ENCODE assay signal across 8 cellular contexts in the genomic region with DNA sequence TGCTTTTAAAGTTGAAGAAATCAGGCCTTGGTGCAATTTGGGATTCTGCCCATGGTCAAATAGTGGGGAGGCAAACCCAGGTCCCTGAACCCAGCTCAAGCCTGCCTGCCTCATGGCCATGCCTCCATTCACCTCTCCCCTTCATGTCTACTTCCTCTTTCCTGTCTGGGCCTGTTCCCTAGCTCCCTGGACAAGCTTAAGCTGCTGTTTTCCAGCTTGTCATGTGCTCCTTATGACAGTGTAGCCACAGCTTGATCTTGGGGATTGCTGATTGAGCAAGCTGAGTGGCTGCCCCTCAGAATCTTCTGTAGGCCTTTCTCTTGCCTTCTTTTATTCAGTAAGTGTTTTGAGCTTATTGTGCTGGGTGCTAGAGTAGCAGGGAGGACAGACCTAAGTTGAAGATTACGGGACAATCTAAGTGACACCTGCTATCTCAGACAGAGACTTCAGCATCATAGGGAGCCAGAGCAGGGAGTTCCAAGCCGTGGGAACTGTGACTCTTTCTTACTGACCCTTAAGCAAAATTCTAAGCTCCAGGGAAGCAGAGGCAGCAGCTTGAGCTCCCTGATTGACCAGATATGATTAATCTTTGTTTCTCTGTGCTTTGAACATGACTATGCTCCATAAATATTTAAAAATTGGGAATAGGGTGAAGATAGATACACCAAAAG. TPM values are rescaled to one million over a fixed set of nuclear protein-coding genes. Genes with fewer than 3 reads are reported as not detected.
A peak's percentile ranks its signal among the peaks of the same experiment; 100 is the strongest.
DNase-seq lines count a peak whose midpoint lies in the region; ATAC-seq lines count a peak whose summit lies in the region.

No MANE protein-coding gene starts in this region.

- H3K4me3 Mint-ChIP-seq in activated naive CD4-positive, alpha-beta T cell treated with anti-CD3 and anti-CD28 coated beads, Interleukin-2, amount 10 ng/mL, durations not matched to agents 7 days and 5 days, result peak overlapping the region; percentile 95

- peaks cover 50% of the 10 kb centered on the region for H3K4me1 Mint-ChIP-seq in activated naive CD4-positive, alpha-beta T cell treated with anti-CD3 and anti-CD28 coated beads, Interleukin-2, amount 10 ng/mL, durations not matched to agents 7 days and 5 days

- peak overlapping the region; percentile 95 for H3K27ac Mint-ChIP-seq in activated naive CD4-positive, alpha-beta T cell treated with anti-CD3 and anti-CD28 coated beads, Interleukin-2, amount 10 ng/mL, durations not matched to agents 7 days and 5 days

- peak overlapping the region; percentile 15 to 97 (median 91) for H3K27ac ChIP-seq in skin epidermis

- H3K36me3 Mint-ChIP-seq in activated naive CD4-positive, alpha-beta T cell treated with anti-CD3 and anti-CD28 coated beads, Interleukin-2, amount 10 ng/mL, durations not matched to agents 7 days and 5 days, result peaks cover 25% of the 10 kb centered on the region

- CTCF ChIA-PET in activated naive CD4-positive, alpha-beta T cell treated with anti-CD3 and anti-CD28 coated beads, Interleukin-2, amount 10 ng/mL, durations not matched to agents 7 days and 5 days (lab: Charles Lee), result interaction anchor here (0.8 to 12.8 kb wide), 7 partner anchors 10 to 156 kb away, joined by 3 to 169 read pairs (median 3); no protein-coding TSS in a partner anchor

- intact Hi-C loops in left ventricle myocardium superior (cut with micrococcal nuclease), result no loop called here

- DNase-seq in NCI-H69 (lab: John Stamatoyannopoulos, UW) (peak; percentile 52), left ventricle myocardium superior (no peak), NCI-H1105 treated with DMSO at 0.1 percent for 48 hours (lab: John Stamatoyannopoulos, UW) (no peak)
- DNase-seq in activated naive CD4-positive, alpha-beta T cell treated with anti-CD3 and anti-CD28 coated beads, Interleukin-2, amount 10 ng/mL, durations not matched to agents 7 days and 5 days, result peak; percentile 38

- H3K27me3 Mint-ChIP-seq in activated naive CD4-positive, alpha-beta T cell treated with anti-CD3 and anti-CD28 coated beads, Interleukin-2, amount 10 ng/mL, durations not matched to agents 7 days and 5 days, result peaks cover 1% of the 10 kb centered on the region

- peak overlapping the region; percentile 23 to 46 (median 40) for H3K4me3 ChIP-seq in skin epidermis

- H3K9me3 Mint-ChIP-seq in activated naive CD4-positive, alpha-beta T cell treated with anti-CD3 and anti-CD28 coated beads, Interleukin-2, amount 10 ng/mL, durations not matched to agents 7 days and 5 days, result no peaks in the 10 kb centered on the region

- ATAC-seq in GM18502 (IDR thresholded peaks at IDR 0.05; ENCODE audit: poor library complexity, unreplicated experiment) (peak; percentile 42), HG02588 (IDR thresholded peaks at IDR 0.05; ENCODE audit: unreplicated experiment) (peak; percentile 29), left ventricle myocardium superior (peak; percentile 83), GM21367 (IDR thresholded peaks at IDR 0.05; ENCODE audit: unreplicated experiment) (no peak)

RNA-seq across cellular contexts. Expression of gene MR1, which starts 0.5 kb away (rescaled TPM):
- 3.4 TPM for total RNA-seq in left ventricle myocardium superior

RNA-seq across cellular contexts. Expression of gene STX6, which starts 10.6 kb away (rescaled TPM):
- 6.4 TPM for total RNA-seq in left ventricle myocardium superior

RNA-seq across cellular contexts. Expression of gene IER5, which starts 55.2 kb away (rescaled TPM):
- total RNA-seq in left ventricle myocardium superior, result 15.9 TPM

Comparison
In these comparisons a context has a peak if more than half of its experiments do, and no peak if none do; other contexts are left out.
1. DNase-seq: peak in NCI-H69 (single experiment) and activated naive CD4-positive, alpha-beta T cell treated with anti-CD3 and anti-CD28 coated beads, Interleukin-2, amount 10 ng/mL, durations not matched to agents 7 days and 5 days (single experiment); none in left ventricle myocardium superior (single experiment) and NCI-H1105 treated with DMSO at 0.1 percent for 48 hours (single experiment).